Comparison of ENCODE assay signal across 12 cellular contexts in genomic region chr15:67106764-67107013, GRCh38. TPM values are rescaled to one million over a fixed set of nuclear protein-coding genes. Genes with fewer than 3 reads are reported as not detected.
DNase-seq lines count a peak whose midpoint lies in the region; ATAC-seq and TF ChIP-seq lines count a peak whose summit lies in the region.
"Had no signal": no experiment of that assay in that cellular context is flagged by ENCODE, and none has a peak within 500 bp of the region (broad histone marks: within the 10 kb centered on the region; RNA-seq: fewer than 3 reads in every experiment).

No MANE protein-coding gene starts in this region.

- H3K4me3 Mint-ChIP-seq in stimulated activated naive CD8-positive, alpha-beta T cell treated with anti-CD3 and anti-CD28 coated beads, Interleukin-15, Interleukin-2, amounts not matched to agents 100 ng/mL and 50 ng/mL, for 24 hours = no peak overlapping the region
- H3K4me3 Mint-ChIP-seq in stimulated activated naive CD8-positive, alpha-beta T cell treated with anti-CD3 and anti-CD28 coated beads, Interleukin-15, amount 100 ng/mL, for 72 hours = peak overlapping the region in 1 of 2 donors; percentile 36
- H3K4me3 Mint-ChIP-seq in natural killer cell treated with Interleukin-12 subunit alpha and Interleukin-12 subunit beta and Interleukin-15 and Interleukin-18, amount 100 ng/mL, for 72 hours = peak overlapping the region; percentile 64

- dilution Hi-C loops in mammary epithelial cell (cut with HindIII; ENCODE audit: low sequenced_read_pairs) = no loop called here

- H3K27me3 Mint-ChIP-seq in stimulated activated naive CD8-positive, alpha-beta T cell treated with anti-CD3 and anti-CD28 coated beads, Interleukin-15, Interleukin-2, amounts not matched to agents 100 ng/mL and 50 ng/mL, for 24 hours = no peaks in the 10 kb centered on the region
- no peaks in the 10 kb centered on the region for H3K27me3 Mint-ChIP-seq in stimulated activated naive CD8-positive, alpha-beta T cell treated with anti-CD3 and anti-CD28 coated beads, Interleukin-15, amount 100 ng/mL, for 72 hours
- peaks cover 0 to 15% of the 10 kb centered on the region in 2 donors for H3K27me3 Mint-ChIP-seq in natural killer cell treated with Interleukin-12 subunit alpha and Interleukin-12 subunit beta and Interleukin-15 and Interleukin-18, amount 100 ng/mL, for 72 hours

- ATAC-seq in stimulated activated naive CD8-positive, alpha-beta T cell treated with anti-CD3 and anti-CD28 coated beads, Interleukin-15, amount 100 ng/mL, for 72 hours = no peak
- no peak for ATAC-seq in natural killer cell treated with Interleukin-12 subunit alpha and Interleukin-12 subunit beta and Interleukin-15 and Interleukin-18, amount 100 ng/mL, for 72 hours
- ATAC-seq in GM21717 (IDR thresholded peaks at IDR 0.05; ENCODE audit: unreplicated experiment) = no peak
- ATAC-seq in omental fat pad (ENCODE audit: low FRiP score) = no peak
- ATAC-seq in HG02610 (IDR thresholded peaks at IDR 0.05; ENCODE audit: unreplicated experiment) = no peak
- ATAC-seq: sciatic nerve had no signal

- H3K9me3 ChIP-seq in mammary epithelial cell (replicated peaks; ENCODE audit: insufficient read depth, low read length) = peaks cover 8% of the 10 kb centered on the region

- no peak for DNase-seq in stimulated activated naive CD8-positive, alpha-beta T cell treated with anti-CD3 and anti-CD28 coated beads, Interleukin-15, amount 100 ng/mL, for 72 hours
- DNase-seq in mammary epithelial cell (no peak), HPDE6-E6E7 (ENCODE audit: extremely low spot score) (no peak), omental fat pad (ENCODE audit: low spot score) (no peak)
- DNase-seq in natural killer cell treated with Interleukin-12 subunit alpha and Interleukin-12 subunit beta and Interleukin-15 and Interleukin-18, amount 100 ng/mL, for 72 hours (ENCODE audit: low spot score) = peak; percentile 61
- DNase-seq: NCI-H774; stimulated activated naive CD4-positive, alpha-beta T cell treated with Interleukin-2 at 50 U/mL for 16 hours; WERI-Rb-1 had no signal

- peak overlapping the region; percentile 53 for H3K27ac Mint-ChIP-seq in stimulated activated naive CD8-positive, alpha-beta T cell treated with anti-CD3 and anti-CD28 coated beads, Interleukin-15, Interleukin-2, amounts not matched to agents 100 ng/mL and 50 ng/mL, for 24 hours
- H3K27ac Mint-ChIP-seq in stimulated activated naive CD8-positive, alpha-beta T cell treated with anti-CD3 and anti-CD28 coated beads, Interleukin-15, amount 100 ng/mL, for 72 hours = no peak overlapping the region
- peak overlapping the region; percentile 56 to 85 for H3K27ac Mint-ChIP-seq in natural killer cell treated with Interleukin-12 subunit alpha and Interleukin-12 subunit beta and Interleukin-15 and Interleukin-18, amount 100 ng/mL, for 72 hours

- H2AFZ ChIP-seq in mammary epithelial cell (ENCODE audit: low read depth, low read length) = no peak overlapping the region

- peaks cover 59% of the 10 kb centered on the region for H3K4me1 ChIP-seq in mammary epithelial cell (ENCODE audit: insufficient read depth, low read length)

- no peaks in the 10 kb centered on the region for H3K36me3 ChIP-seq in mammary epithelial cell (ENCODE audit: insufficient read depth, low read length)
- H3K36me3 ChIP-seq: WERI-Rb-1 had no signal

- peaks cover 39% of the 10 kb centered on the region for H3K4me1 Mint-ChIP-seq in stimulated activated naive CD8-positive, alpha-beta T cell treated with anti-CD3 and anti-CD28 coated beads, Interleukin-15, Interleukin-2, amounts not matched to agents 100 ng/mL and 50 ng/mL, for 24 hours (ENCODE audit: low read depth)
- H3K4me1 Mint-ChIP-seq in stimulated activated naive CD8-positive, alpha-beta T cell treated with anti-CD3 and anti-CD28 coated beads, Interleukin-15, amount 100 ng/mL, for 72 hours = peaks cover 38% of the 10 kb centered on the region
- peaks cover 39 to 69% of the 10 kb centered on the region in 2 donors for H3K4me1 Mint-ChIP-seq in natural killer cell treated with Interleukin-12 subunit alpha and Interleukin-12 subunit beta and Interleukin-15 and Interleukin-18, amount 100 ng/mL, for 72 hours (ENCODE audit: low read depth in 2 of 2)

- no peak overlapping the region for H3K4me3 ChIP-seq in mammary epithelial cell (replicated peaks in 1 of 3; ENCODE audit: insufficient read depth in 1 of 3, low read depth in 2 of 3, low read length in 3 of 3)

- 0% methylated on average over 2 of the region's 2 CpGs for WGBS in mammary epithelial cell (ENCODE audit: low coverage, missing lambda C conversion rate)

- H3K27me3 ChIP-seq in mammary epithelial cell (ENCODE audit: insufficient read depth, low read length) = no peaks in the 10 kb centered on the region

- TSS peak; percentile 80 for BruUV-seq in mammary epithelial cell (replicated peaks; lab: Mats Ljungman, UMichigan)

- H3K36me3 Mint-ChIP-seq in stimulated activated naive CD8-positive, alpha-beta T cell treated with anti-CD3 and anti-CD28 coated beads, Interleukin-15, Interleukin-2, amounts not matched to agents 100 ng/mL and 50 ng/mL, for 24 hours (ENCODE audit: low read depth) = peaks cover 16% of the 10 kb centered on the region
- H3K36me3 Mint-ChIP-seq in natural killer cell treated with Interleukin-12 subunit alpha and Interleukin-12 subunit beta and Interleukin-15 and Interleukin-18, amount 100 ng/mL, for 72 hours = peaks cover 13% of the 10 kb centered on the region

- peaks cover 8% of the 10 kb centered on the region for H3K9me3 Mint-ChIP-seq in stimulated activated naive CD8-positive, alpha-beta T cell treated with anti-CD3 and anti-CD28 coated beads, Interleukin-15, Interleukin-2, amounts not matched to agents 100 ng/mL and 50 ng/mL, for 24 hours
- peaks cover 0 to 10% of the 10 kb centered on the region in 2 donors for H3K9me3 Mint-ChIP-seq in stimulated activated naive CD8-positive, alpha-beta T cell treated with anti-CD3 and anti-CD28 coated beads, Interleukin-15, amount 100 ng/mL, for 72 hours
- H3K9me3 Mint-ChIP-seq in natural killer cell treated with Interleukin-12 subunit alpha and Interleukin-12 subunit beta and Interleukin-15 and Interleukin-18, amount 100 ng/mL, for 72 hours = no peaks in the 10 kb centered on the region

- H3K79me2 ChIP-seq in mammary epithelial cell (ENCODE audit: insufficient read depth, low read length) = peaks cover 82% of the 10 kb centered on the region

- TF ChIP-seq CTCF in mammary epithelial cell (conservative IDR thresholded peaks at IDR 0.05 in 1 of 2, IDR thresholded peaks at IDR 0.05 in 1 of 2; ENCODE audit: extremely low read depth in 1 of 2, insufficient read depth in 1 of 2, low read depth in 1 of 2, low read length in 2 of 2) (no peak), omental fat pad (IDR thresholded peaks at IDR 0.05) (no peak)

- peak overlapping the region; percentile 66 for H3K9ac ChIP-seq in mammary epithelial cell (ENCODE audit: insufficient read depth, low read length)

- peak overlapping the region; percentile 14 for H3K4me2 ChIP-seq in mammary epithelial cell (ENCODE audit: insufficient read depth, low read depth, low read length)

- CTCF ChIA-PET in mammary epithelial cell (lab: Charles Lee; ENCODE audit: low non-redundant PET) = no interaction called here

- no peaks in the 10 kb centered on the region for H4K20me1 ChIP-seq in mammary epithelial cell (ENCODE audit: insufficient read depth, low read length)

- in situ Hi-C loops in mammary epithelial cell (cut with MboI; ENCODE audit: low sequenced_read_pairs in 2 of 2) = no loop called here

- H3K27ac ChIP-seq in mammary epithelial cell (ENCODE audit: insufficient read depth, low read depth, low read length) = peak overlapping the region; percentile 95
- H3K27ac ChIP-seq: WERI-Rb-1 had no signal

- intact Hi-C loops in mammary epithelial cell (cut with micrococcal nuclease) = loop anchor here (1.0 to 5.0 kb wide), 7 partner anchors 19 to 146 kb away; partner anchors contain the start of genes AAGAB and IQCH

RNA-seq across cellular contexts. Expression of gene SMAD3, which starts 41.3 kb away (rescaled TPM):
- total RNA-seq in mammary epithelial cell (10 to 100 TPM in 1 of 2 donors, 1 to 10 TPM in 1; 8.7 to 41.0 TPM), omental fat pad (10 to 100 TPM; 30.9 to 58.1 (median 49.9) TPM)
- polyA plus RNA-seq in mammary epithelial cell = 29.2 TPM
- polyA minus RNA-seq in mammary epithelial cell = 60.6 TPM
- total RNA-seq in natural killer cell treated with Interleukin-12 subunit alpha and Interleukin-12 subunit beta and Interleukin-15 and Interleukin-18, amount 100 ng/mL, for 72 hours = 10 to 100 TPM; 13.5 to 47.4 TPM

Comparison
In these comparisons a context has a peak if more than half of its experiments do, and no peak if none do; other contexts are left out.
1. H3K27ac Mint-ChIP-seq: peak in stimulated activated naive CD8-positive, alpha-beta T cell treated with anti-CD3 and anti-CD28 coated beads, Interleukin-15, Interleukin-2, amounts not matched to agents 100 ng/mL and 50 ng/mL, for 24 hours (single experiment) and natural killer cell treated with Interleukin-12 subunit alpha and Interleukin-12 subunit beta and Interleukin-15 and Interleukin-18, amount 100 ng/mL, for 72 hours (2 of 2); none in stimulated activated naive CD8-positive, alpha-beta T cell treated with anti-CD3 and anti-CD28 coated beads, Interleukin-15, amount 100 ng/mL, for 72 hours (0 of 2).